ENCODE assay signal across 37 cellular contexts in the genomic region with DNA sequence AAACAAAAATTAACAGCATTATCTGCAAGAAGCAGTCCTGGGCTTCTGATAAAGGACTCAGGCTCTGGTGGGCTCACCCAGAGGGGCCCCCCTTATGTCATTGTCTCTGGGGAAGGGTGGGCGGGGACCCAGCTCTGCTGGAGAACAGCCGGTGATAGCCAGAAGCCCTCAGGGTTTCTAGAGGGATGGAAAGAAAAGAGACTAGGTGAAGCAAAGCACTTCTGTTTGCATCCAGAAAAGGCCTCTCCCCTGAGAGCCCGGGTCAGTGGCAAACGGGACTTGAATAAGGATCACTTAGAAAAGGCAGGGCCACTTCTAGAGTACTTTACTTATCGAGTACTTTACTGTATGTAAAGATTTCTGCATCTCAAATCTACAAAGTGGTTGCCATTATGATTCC. TPM values are rescaled to one million over a fixed set of nuclear protein-coding genes. Genes with fewer than 3 reads are reported as not detected.
"Had no signal": no experiment of that assay in that cellular context is flagged by ENCODE, and none has a peak within 500 bp of the region (broad histone marks: within the 10 kb centered on the region; RNA-seq: fewer than 3 reads in every experiment).

No MANE protein-coding gene starts in this region.

- H3K9me3 ChIP-seq: ascending aorta, colonic mucosa, psoas muscle had no signal

- H3K4me1 Mint-ChIP-seq: activated naive CD4-positive, alpha-beta T cell treated with anti-CD3 and anti-CD28 coated beads, Interleukin-2, amount 10 ng/mL, durations not matched to agents 7 days and 5 days; activated naive CD8-positive, alpha-beta T cell treated with anti-CD3 and anti-CD28 coated beads, Interleukin-2, amount 10 ng/mL, durations not matched to agents 7 days and 5 days; immature natural killer cell; naive thymus-derived CD4-positive, alpha-beta T cell had no signal

- H3K9me3 Mint-ChIP-seq: activated naive CD4-positive, alpha-beta T cell treated with anti-CD3 and anti-CD28 coated beads, Interleukin-2, amount 10 ng/mL, durations not matched to agents 7 days and 5 days; activated naive CD8-positive, alpha-beta T cell treated with anti-CD3 and anti-CD28 coated beads, Interleukin-2, amount 10 ng/mL, durations not matched to agents 7 days and 5 days; activated T-cell treated with anti-CD3 and anti-CD28 coated beads, Interleukin-2, amount 50 U/mL, for 24 hours; effector memory CD8-positive, alpha-beta T cell; immature natural killer cell; stimulated activated naive B cell treated with anti-CD40 and anti-IgM and Interleukin-4, amounts not matched to agents 10 μg/mL and 1 μg/mL and 100 μg/mL, for 72 hours had no signal

- H3K4me1 ChIP-seq: ascending aorta, colonic mucosa, psoas muscle had no signal

- H3K79me2 ChIP-seq: parathyroid adenoma had no signal

- H3K27me3 ChIP-seq: ascending aorta, cardiac muscle cell, colonic mucosa, heart left ventricle had no signal

- H3K27me3 Mint-ChIP-seq: activated CD4-positive, alpha-beta memory T cell treated with anti-CD3 and anti-CD28 coated beads for 36 hours; activated T-cell treated with anti-CD3 and anti-CD28 coated beads, Interleukin-2, amount 50 U/mL, for 24 hours had no signal

- H3K4me3 ChIP-seq: ascending aorta, cardiac muscle cell, colonic mucosa, heart left ventricle, psoas muscle, smooth muscle cell, stomach, tibial artery had no signal

- H3K36me3 Mint-ChIP-seq: activated CD4-positive, alpha-beta memory T cell treated with anti-CD3 and anti-CD28 coated beads for 36 hours; activated naive CD4-positive, alpha-beta T cell treated with anti-CD3 and anti-CD28 coated beads, Interleukin-2, amount 10 ng/mL, durations not matched to agents 7 days and 5 days; activated naive CD8-positive, alpha-beta T cell treated with anti-CD3 and anti-CD28 coated beads, Interleukin-2, amount 10 ng/mL, durations not matched to agents 7 days and 5 days; brain; immature natural killer cell; naive thymus-derived CD4-positive, alpha-beta T cell; stimulated activated naive B cell treated with anti-CD40 and anti-IgM and Interleukin-4, amounts not matched to agents 10 μg/mL and 1 μg/mL and 100 μg/mL, for 72 hours had no signal

- H3K4me3 Mint-ChIP-seq: activated CD4-positive, alpha-beta memory T cell treated with anti-CD3 and anti-CD28 coated beads for 36 hours; activated naive CD4-positive, alpha-beta T cell treated with anti-CD3 and anti-CD28 coated beads, Interleukin-2, amount 10 ng/mL, durations not matched to agents 7 days and 5 days; activated naive CD8-positive, alpha-beta T cell treated with anti-CD3 and anti-CD28 coated beads, Interleukin-2, amount 10 ng/mL, durations not matched to agents 7 days and 5 days; activated T-cell treated with anti-CD3 and anti-CD28 coated beads, Interleukin-2, amount 50 U/mL, for 24 hours; effector memory CD8-positive, alpha-beta T cell; immature natural killer cell; naive thymus-derived CD4-positive, alpha-beta T cell; stimulated activated naive B cell treated with anti-CD40 and anti-IgM and Interleukin-4, amounts not matched to agents 10 μg/mL and 1 μg/mL and 100 μg/mL, for 72 hours had no signal

- H3K36me3 ChIP-seq: ascending aorta, cardiac muscle cell, colonic mucosa, heart left ventricle, stomach, tibial artery, WERI-Rb-1 had no signal

- H3K27ac Mint-ChIP-seq: activated CD4-positive, alpha-beta memory T cell treated with anti-CD3 and anti-CD28 coated beads for 36 hours; activated naive CD4-positive, alpha-beta T cell treated with anti-CD3 and anti-CD28 coated beads, Interleukin-2, amount 10 ng/mL, durations not matched to agents 7 days and 5 days; activated naive CD8-positive, alpha-beta T cell treated with anti-CD3 and anti-CD28 coated beads, Interleukin-2, amount 10 ng/mL, durations not matched to agents 7 days and 5 days; activated T-cell treated with anti-CD3 and anti-CD28 coated beads, Interleukin-2, amount 50 U/mL, for 24 hours; effector memory CD8-positive, alpha-beta T cell; immature natural killer cell; naive thymus-derived CD4-positive, alpha-beta T cell; stimulated activated naive B cell treated with anti-CD40 and anti-IgM and Interleukin-4, amounts not matched to agents 10 μg/mL and 1 μg/mL and 100 μg/mL, for 72 hours had no signal

- ATAC-seq: activated CD4-positive, CD25-positive, alpha-beta regulatory T cell treated with anti-CD3 and anti-CD28 coated beads, Interleukin-2, amount 50 U/mL, for 24 hours; effector memory CD8-positive, alpha-beta T cell; esophagus mucosa; heart left ventricle; left colon; naive thymus-derived CD4-positive, alpha-beta T cell; psoas muscle; stimulated activated naive B cell treated with anti-CD40 and anti-IgM and Interleukin-4, amounts not matched to agents 10 μg/mL and 1 μg/mL and 100 μg/mL, for 72 hours had no signal

- H3K9ac ChIP-seq: parathyroid adenoma had no signal

- DNase-seq: activated CD4-positive, alpha-beta memory T cell treated with anti-CD3 and anti-CD28 coated beads for 36 hours; activated CD4-positive, alpha-beta T cell treated with anti-CD3 and anti-CD28 coated beads for 48 hours; activated CD8-positive, alpha-beta memory T cell treated with anti-CD3 and anti-CD28 coated beads, Interleukin-2, amount 50 U/mL, for 48 hours; activated gamma-delta T cell; activated naive CD4-positive, alpha-beta T cell treated with anti-CD3 and anti-CD28 coated beads, Interleukin-2, amount 10 ng/mL, durations not matched to agents 7 days and 5 days; activated naive CD8-positive, alpha-beta T cell treated with anti-CD3 and anti-CD28 coated beads, Interleukin-2, amount 10 ng/mL, durations not matched to agents 7 days and 5 days; activated T-cell treated with anti-CD3 and anti-CD28 coated beads, Interleukin-2, amount 50 U/mL, for 24 hours; cerebellar nuclear complex; colonic mucosa; effector memory CD8-positive, alpha-beta T cell; foreskin fibroblast; heart left ventricle; hypothalamus; immature natural killer cell; kidney; left colon; midbrain; naive thymus-derived CD4-positive, alpha-beta T cell; nucleus accumbens; psoas muscle; stimulated activated CD4-positive, alpha-beta T cell treated with anti-CD3 and anti-CD28 coated beads, Interleukin-15, amount 100 ng/mL, for 24 hours; stimulated activated CD4-positive, alpha-beta T cell treated with anti-CD3 and anti-CD28 coated beads, Interleukin-2, amount 100 ng/mL, for 24 hours; stimulated activated naive B cell treated with anti-CD40 and anti-IgM and Interleukin-4, amounts not matched to agents 10 μg/mL and 1 μg/mL and 100 μg/mL, for 72 hours; stomach; tibial artery; WERI-Rb-1 had no signal

- H3K27ac ChIP-seq: ascending aorta, cardiac muscle cell, colonic mucosa, parathyroid adenoma, psoas muscle, stomach, tibial artery, WERI-Rb-1 had no signal

- H2AFZ ChIP-seq: parathyroid adenoma had no signal

RNA-seq across cellular contexts. Expression of gene CPSF4L, which starts 57.2 kb away (rescaled TPM):
- total RNA-seq: activated CD4-positive, alpha-beta memory T cell treated with anti-CD3 and anti-CD28 coated beads for 36 hours; activated naive CD8-positive, alpha-beta T cell treated with anti-CD3 and anti-CD28 coated beads, Interleukin-2, amount 10 ng/mL, durations not matched to agents 7 days and 5 days; ascending aorta; cardiac muscle cell; colonic mucosa; endothelial cell of umbilical vein; esophagus mucosa; heart left ventricle; kidney; lower leg skin; naive thymus-derived CD4-positive, alpha-beta T cell; psoas muscle; smooth muscle cell; stomach; ureter had no signal
- polyA plus RNA-seq: cardiac muscle cell; endothelial cell of umbilical vein; heart left ventricle; immature natural killer cell; naive thymus-derived CD4-positive, alpha-beta T cell; neural cell; psoas muscle; smooth muscle cell; stomach had no signal
